In the genomic region with DNA sequence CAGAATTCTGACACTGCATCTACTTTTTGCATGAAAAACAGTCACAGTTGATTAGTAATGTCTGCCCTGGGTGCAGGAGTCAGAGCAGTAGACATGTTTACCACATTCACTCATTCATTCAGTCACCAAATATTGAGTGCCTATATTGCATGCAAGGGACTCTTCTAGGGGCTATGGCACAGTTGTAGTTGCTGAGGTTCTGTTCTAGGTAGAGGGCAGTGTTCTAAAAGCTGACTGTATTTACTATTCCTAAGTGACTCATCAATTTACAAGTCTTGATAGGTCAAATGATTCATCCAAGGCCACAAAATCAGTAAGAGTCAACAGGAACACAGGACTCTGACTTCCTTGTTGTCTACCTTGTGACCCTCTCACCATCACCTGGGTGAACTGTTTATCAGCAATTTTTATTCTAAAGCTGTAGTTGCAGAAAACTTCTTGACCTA, we compare ENCODE assay signal across 11 cellular contexts.
DNase-seq lines count a peak whose midpoint lies in the region; ATAC-seq, FAIRE-seq and TF ChIP-seq lines count a peak whose summit lies in the region.
"Had no signal": no experiment of that assay in that cellular context is flagged by ENCODE, and none has a peak within 500 bp of the region (broad histone marks: within the 10 kb centered on the region; RNA-seq: fewer than 3 reads in every experiment).

No MANE protein-coding gene starts in this region.

- CTCF ChIA-PET in A549 (lab: Yijun Ruan, JAX): interaction anchor here (1.1 to 1.9 kb wide), 5 partner anchors 9 to 156 kb away, joined by 3 to 6 read pairs (median 3); no protein-coding TSS in a partner anchor

- TF ChIP-seq CTCF in A549 (IDR thresholded peaks at IDR 0.05) (peak; percentile 51), BE2C (IDR thresholded peaks at IDR 0.05; ENCODE audit: low read depth, low read length) (no peak)

- H3K9me3 Mint-ChIP-seq in T-helper 1 cell treated with Interleukin-12 subunit alpha and Interleukin-12 subunit beta and Interleukin-4 antibody, amounts not matched to agents 30 μg/mL and 1 μg/mL, for 36 hours: peaks cover 40% of the 10 kb centered on the region

- no peaks in the 10 kb centered on the region for H3K27me3 ChIP-seq in BE2C

- H3K4me2 ChIP-seq in A549: peak overlapping the region; percentile 47

- peaks cover 10% of the 10 kb centered on the region; the same call in 1 of the 3 replicates for H3K9me3 ChIP-seq in A549
- no peaks in the 10 kb centered on the region for H3K9me3 ChIP-seq in BE2C

- peaks cover 37% of the 10 kb centered on the region for H3K4me1 ChIP-seq in A549
- peaks cover 5% of the 10 kb centered on the region for H3K4me1 ChIP-seq in BE2C

- no peaks in the 10 kb centered on the region for H3K36me3 ChIP-seq in BE2C

- no peaks in the 10 kb centered on the region for H3K27me3 Mint-ChIP-seq in T-helper 1 cell treated with Interleukin-12 subunit alpha and Interleukin-12 subunit beta and Interleukin-4 antibody, amounts not matched to agents 30 μg/mL and 1 μg/mL, for 36 hours (ENCODE audit: low read depth)

- intact Hi-C loops in Right ventricle myocardium inferior (cut with DNase I): no loop called here

- peak; percentile 90 to 93 for ATAC-seq in A549
- ATAC-seq in HG02798 (IDR thresholded peaks at IDR 0.05; ENCODE audit: poor library complexity, unreplicated experiment): no peak
- ATAC-seq in Right ventricle myocardium inferior: no peak
- ATAC-seq: left ventricle myocardium superior had no signal

- H3K36me3 Mint-ChIP-seq in T-helper 1 cell treated with Interleukin-12 subunit alpha and Interleukin-12 subunit beta and Interleukin-4 antibody, amounts not matched to agents 30 μg/mL and 1 μg/mL, for 36 hours (ENCODE audit: low read depth): peaks cover 39% of the 10 kb centered on the region

- peak overlapping the region; percentile 15 for H3K4me3 Mint-ChIP-seq in T-helper 1 cell treated with Interleukin-12 subunit alpha and Interleukin-12 subunit beta and Interleukin-4 antibody, amounts not matched to agents 30 μg/mL and 1 μg/mL, for 36 hours

- peak in 1 of 2 experiments; percentile 40; a peak in 1 of 5 replicates for TF ChIP-seq EP300 in A549 (IDR thresholded peaks at IDR 0.05)

- TF ChIP-seq RAD21 in A549 (conservative IDR thresholded peaks at IDR 0.05 in 1 of 2, IDR thresholded peaks at IDR 0.05 in 1 of 2): peak; percentile 52 to 62

- TF ChIP-seq POLR2A in A549 (IDR thresholded peaks at IDR 0.05; ENCODE audit: low read length) (no peak), H54 (IDR thresholded peaks at IDR 0.05; ENCODE audit: low read depth, low read length) (no peak)

- peaks cover 72% of the 10 kb centered on the region for H3K4me1 Mint-ChIP-seq in T-helper 1 cell treated with Interleukin-12 subunit alpha and Interleukin-12 subunit beta and Interleukin-4 antibody, amounts not matched to agents 30 μg/mL and 1 μg/mL, for 36 hours (ENCODE audit: low read depth)

- POLR2A ChIA-PET in A549 (lab: Yijun Ruan, JAX): no interaction called here

- peak; percentile 59 for FAIRE-seq in A549 (lab: Jason Lieb, UNC)
- peak; percentile 48 for FAIRE-seq in H54 (lab: Jason Lieb, UNC)

- DNase-seq in A549 (ENCODE audit: low read depth in 1 of 2, low spot score in 1 of 2): peak; percentile 54 to 87
- DNase-seq in H54 (ENCODE audit: insufficient read length, low spot score): peak; percentile 4
- peak; percentile 16 for DNase-seq in fibroblast of peridontal ligament (ENCODE audit: extremely low read depth)
- DNase-seq in BE2C: no peak
- no peak for DNase-seq in Right ventricle myocardium inferior (ENCODE audit: missing footprints)
- DNase-seq in DMS114 treated with DMSO at 0.1 percent for 48 hours (lab: John Stamatoyannopoulos, UW; ENCODE audit: unreplicated experiment): no peak
- DNase-seq: DND-41, left ventricle myocardium superior, retina had no signal

- peak overlapping the region; percentile 73 for H3K27ac Mint-ChIP-seq in T-helper 1 cell treated with Interleukin-12 subunit alpha and Interleukin-12 subunit beta and Interleukin-4 antibody, amounts not matched to agents 30 μg/mL and 1 μg/mL, for 36 hours

- peak overlapping the region; percentile 61 to 68 for H3K27ac ChIP-seq in A549

- H3K4me3 ChIP-seq in A549: no peak overlapping the region
- H3K4me3 ChIP-seq in BE2C (ENCODE audit: low read depth, low read length): no peak overlapping the region

TF ChIP-seq in A549, 52 proteins besides CTCF, POLR2A, EP300 and RAD21 (continues in another document):
- TF ChIP-seq CBX8 (IDR thresholded peaks at IDR 0.05): no peak
- TF ChIP-seq SREBF2 (IDR thresholded peaks at IDR 0.05): no peak
- TF ChIP-seq, protein P1, sequence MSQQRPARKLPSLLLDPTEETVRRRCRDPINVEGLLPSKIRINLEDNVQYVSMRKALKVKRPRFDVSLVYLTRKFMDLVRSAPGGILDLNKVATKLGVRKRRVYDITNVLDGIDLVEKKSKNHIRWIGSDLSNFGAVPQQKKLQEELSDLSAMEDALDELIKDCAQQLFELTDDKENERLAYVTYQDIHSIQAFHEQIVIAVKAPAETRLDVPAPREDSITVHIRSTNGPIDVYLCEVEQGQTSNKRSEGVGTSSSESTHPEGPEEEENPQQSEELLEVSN (IDR thresholded peaks at IDR 0.05; ENCODE audit: borderline replicate concordance, low read depth): no peak
- TF ChIP-seq FOSL2 (IDR thresholded peaks at IDR 0.05): peak; percentile 97
- TF ChIP-seq FOSL2 (CRISPR knock-in tag; IDR thresholded peaks at IDR 0.05): peak; percentile 99
- TF ChIP-seq ZC3H11A (IDR thresholded peaks at IDR 0.05): no peak
- no peak for TF ChIP-seq NR3C1 (IDR thresholded peaks at IDR 0.05)
- no peak for TF ChIP-seq EHMT2 (IDR thresholded peaks at IDR 0.05; ENCODE audit: low read depth)
- TF ChIP-seq MYC (IDR thresholded peaks at IDR 0.05; ENCODE audit: borderline replicate concordance, low read length): no peak
- TF ChIP-seq MAZ (IDR thresholded peaks at IDR 0.05; ENCODE audit: borderline replicate concordance, low read depth, low read length): no peak
- TF ChIP-seq PHF8 (IDR thresholded peaks at IDR 0.05; ENCODE audit: borderline replicate concordance, low read depth): no peak
- no peak for TF ChIP-seq CHD4 (IDR thresholded peaks at IDR 0.05; ENCODE audit: borderline replicate concordance)
- no peak for TF ChIP-seq CHD2 (IDR thresholded peaks at IDR 0.05; ENCODE audit: low read length, partially characterized antibody)
- TF ChIP-seq HDAC2 (IDR thresholded peaks at IDR 0.05): no peak
- no peak for TF ChIP-seq HEYL (CRISPR knock-in tag; IDR thresholded peaks at IDR 0.05)
- TF ChIP-seq HES2 (IDR thresholded peaks at IDR 0.05): no peak
- TF ChIP-seq, protein P2, sequence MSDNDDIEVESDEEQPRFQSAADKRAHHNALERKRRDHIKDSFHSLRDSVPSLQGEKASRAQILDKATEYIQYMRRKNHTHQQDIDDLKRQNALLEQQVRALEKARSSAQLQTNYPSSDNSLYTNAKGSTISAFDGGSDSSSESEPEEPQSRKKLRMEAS (IDR thresholded peaks at IDR 0.05): peak; percentile 28; the same call in 1 of the 2 replicates
- no peak for TF ChIP-seq TFCP2L1 (CRISPR knock-in tag; IDR thresholded peaks at IDR 0.05)
- TF ChIP-seq NPAS2 (CRISPR knock-in tag; IDR thresholded peaks at IDR 0.05; ENCODE audit: borderline replicate concordance): no peak
- no peak for TF ChIP-seq CBX2 (IDR thresholded peaks at IDR 0.05; ENCODE audit: borderline replicate concordance, low read depth)
- no peak for TF ChIP-seq POLR2AphosphoS2 (conservative IDR thresholded peaks at IDR 0.05; ENCODE audit: low read length)
- TF ChIP-seq GATA3 (IDR thresholded peaks at IDR 0.05; ENCODE audit: borderline replicate concordance): peak; percentile 61; the same call in 1 of the 2 replicates
- no peak for TF ChIP-seq ZSCAN20 (CRISPR knock-in tag; IDR thresholded peaks at IDR 0.05)
- TF ChIP-seq, protein P3, sequence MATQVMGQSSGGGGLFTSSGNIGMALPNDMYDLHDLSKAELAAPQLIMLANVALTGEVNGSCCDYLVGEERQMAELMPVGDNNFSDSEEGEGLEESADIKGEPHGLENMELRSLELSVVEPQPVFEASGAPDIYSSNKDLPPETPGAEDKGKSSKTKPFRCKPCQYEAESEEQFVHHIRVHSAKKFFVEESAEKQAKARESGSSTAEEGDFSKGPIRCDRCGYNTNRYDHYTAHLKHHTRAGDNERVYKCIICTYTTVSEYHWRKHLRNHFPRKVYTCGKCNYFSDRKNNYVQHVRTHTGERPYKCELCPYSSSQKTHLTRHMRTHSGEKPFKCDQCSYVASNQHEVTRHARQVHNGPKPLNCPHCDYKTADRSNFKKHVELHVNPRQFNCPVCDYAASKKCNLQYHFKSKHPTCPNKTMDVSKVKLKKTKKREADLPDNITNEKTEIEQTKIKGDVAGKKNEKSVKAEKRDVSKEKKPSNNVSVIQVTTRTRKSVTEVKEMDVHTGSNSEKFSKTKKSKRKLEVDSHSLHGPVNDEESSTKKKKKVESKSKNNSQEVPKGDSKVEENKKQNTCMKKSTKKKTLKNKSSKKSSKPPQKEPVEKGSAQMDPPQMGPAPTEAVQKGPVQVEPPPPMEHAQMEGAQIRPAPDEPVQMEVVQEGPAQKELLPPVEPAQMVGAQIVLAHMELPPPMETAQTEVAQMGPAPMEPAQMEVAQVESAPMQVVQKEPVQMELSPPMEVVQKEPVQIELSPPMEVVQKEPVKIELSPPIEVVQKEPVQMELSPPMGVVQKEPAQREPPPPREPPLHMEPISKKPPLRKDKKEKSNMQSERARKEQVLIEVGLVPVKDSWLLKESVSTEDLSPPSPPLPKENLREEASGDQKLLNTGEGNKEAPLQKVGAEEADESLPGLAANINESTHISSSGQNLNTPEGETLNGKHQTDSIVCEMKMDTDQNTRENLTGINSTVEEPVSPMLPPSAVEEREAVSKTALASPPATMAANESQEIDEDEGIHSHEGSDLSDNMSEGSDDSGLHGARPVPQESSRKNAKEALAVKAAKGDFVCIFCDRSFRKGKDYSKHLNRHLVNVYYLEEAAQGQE (IDR thresholded peaks at IDR 0.05): no peak
- TF ChIP-seq, protein P4, sequence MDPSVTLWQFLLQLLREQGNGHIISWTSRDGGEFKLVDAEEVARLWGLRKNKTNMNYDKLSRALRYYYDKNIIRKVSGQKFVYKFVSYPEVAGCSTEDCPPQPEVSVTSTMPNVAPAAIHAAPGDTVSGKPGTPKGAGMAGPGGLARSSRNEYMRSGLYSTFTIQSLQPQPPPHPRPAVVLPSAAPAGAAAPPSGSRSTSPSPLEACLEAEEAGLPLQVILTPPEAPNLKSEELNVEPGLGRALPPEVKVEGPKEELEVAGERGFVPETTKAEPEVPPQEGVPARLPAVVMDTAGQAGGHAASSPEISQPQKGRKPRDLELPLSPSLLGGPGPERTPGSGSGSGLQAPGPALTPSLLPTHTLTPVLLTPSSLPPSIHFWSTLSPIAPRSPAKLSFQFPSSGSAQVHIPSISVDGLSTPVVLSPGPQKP (IDR thresholded peaks at IDR 0.05; ENCODE audit: low read depth, low read length): no peak
- TF ChIP-seq NFE2L2 (conservative IDR thresholded peaks at IDR 0.05; ENCODE audit: low read length): peak; percentile 90

Comparison
In these comparisons a context has a peak if more than half of its experiments do, and no peak if none do; other contexts are left out.
1. ATAC-seq: peak in A549 (2 of 2); none in HG02798 (single experiment) and Right ventricle myocardium inferior (single experiment).
2. DNase-seq: peak in A549 (2 of 2), H54 (single experiment) and fibroblast of peridontal ligament (single experiment); none in BE2C (single experiment), Right ventricle myocardium inferior (single experiment) and DMS114 treated with DMSO at 0.1 percent for 48 hours (single experiment).